ENCODE assay signal across 8 cellular contexts in genomic region chr6:32972353-32973143, GRCh38. TPM values are rescaled to one million over a fixed set of nuclear protein-coding genes. Genes with fewer than 3 reads are reported as not detected.
A peak's percentile ranks its signal among the peaks of the same experiment; 100 is the strongest.
DNase-seq lines count a peak whose midpoint lies in the region; ATAC-seq and TF ChIP-seq lines count a peak whose summit lies in the region.

No MANE protein-coding gene starts in this region.

- in situ Hi-C loops in KBM-7 (cut with MboI; ENCODE audit: low pct_unique_long_range_greater_than_20kb, low sequenced_read_pairs): no loop called here

- H3K27ac Mint-ChIP-seq in osteocyte (ENCODE audit: unreplicated experiment): peak overlapping the region; percentile 100

- H3K36me3 Mint-ChIP-seq in activated T-cell treated with anti-CD3 and anti-CD28 coated beads, Interleukin-2, amount 50 U/mL, for 4 hours (ENCODE audit: insufficient read depth): peaks cover 65% of the 10 kb centered on the region
- peaks cover 56% of the 10 kb centered on the region for H3K36me3 Mint-ChIP-seq in osteocyte (ENCODE audit: unreplicated experiment)

- peak overlapping the region; percentile 99 for H3K4me3 ChIP-seq in fibroblast of the aortic adventitia (ENCODE audit: low read depth, low read length)

- H3K27me3 Mint-ChIP-seq in activated T-cell treated with anti-CD3 and anti-CD28 coated beads, Interleukin-2, amount 50 U/mL, for 4 hours (ENCODE audit: low read depth): no peaks in the 10 kb centered on the region
- no peaks in the 10 kb centered on the region for H3K27me3 Mint-ChIP-seq in osteocyte (ENCODE audit: unreplicated experiment)

- H3K4me1 Mint-ChIP-seq in activated T-cell treated with anti-CD3 and anti-CD28 coated beads, Interleukin-2, amount 50 U/mL, for 4 hours (ENCODE audit: low read depth): peaks cover 25% of the 10 kb centered on the region
- peaks cover 33% of the 10 kb centered on the region for H3K4me1 Mint-ChIP-seq in osteocyte (ENCODE audit: unreplicated experiment)

- ATAC-seq in GM18909 (IDR thresholded peaks at IDR 0.05; ENCODE audit: poor library complexity, unreplicated experiment): peak; percentile 1
- ATAC-seq in activated T-cell treated with anti-CD3 and anti-CD28 coated beads, Interleukin-2, amount 50 U/mL, for 4 hours: peak; percentile 0 to 8
- ATAC-seq in HG03457 (IDR thresholded peaks at IDR 0.05; ENCODE audit: unreplicated experiment): no peak
- no peak for ATAC-seq in HG02678 (IDR thresholded peaks at IDR 0.05; ENCODE audit: unreplicated experiment)

- peak overlapping the region; percentile 99 for H3K4me3 Mint-ChIP-seq in activated T-cell treated with anti-CD3 and anti-CD28 coated beads, Interleukin-2, amount 50 U/mL, for 4 hours
- H3K4me3 Mint-ChIP-seq in osteocyte (ENCODE audit: unreplicated experiment): peak overlapping the region; percentile 91

- DNase-seq in MV-4-11 (lab: John Stamatoyannopoulos, UW) (peak; percentile 48), fibroblast of the aortic adventitia (ENCODE audit: low read depth) (no peak), osteocyte (ENCODE audit: extremely low spot score, unreplicated experiment) (no peak), KBM-7 (no peak)
- DNase-seq in activated T-cell treated with anti-CD3 and anti-CD28 coated beads, Interleukin-2, amount 50 U/mL, for 4 hours: peak; percentile 57

- TF ChIP-seq CTCF in fibroblast of the aortic adventitia (IDR thresholded peaks at IDR 0.05; ENCODE audit: insufficient read depth, low read length): no peak
- no peak for TF ChIP-seq CTCF in osteocyte (IDR thresholded peaks at IDR 0.05)

- H3K9me3 Mint-ChIP-seq in activated T-cell treated with anti-CD3 and anti-CD28 coated beads, Interleukin-2, amount 50 U/mL, for 4 hours: no peaks in the 10 kb centered on the region
- H3K9me3 Mint-ChIP-seq in osteocyte (ENCODE audit: unreplicated experiment): no peaks in the 10 kb centered on the region

RNA-seq across cellular contexts. Expression of gene BRD2, which starts 4.2 kb away (rescaled TPM):
- 100 to 1,000 TPM; 338 to 358 (median 348) TPM for total RNA-seq in activated T-cell treated with anti-CD3 and anti-CD28 coated beads, Interleukin-2, amount 50 U/mL, for 4 hours
- 145 and 157 TPM in 2 replicates for total RNA-seq in fibroblast of the aortic adventitia (ENCODE audit: low replicate concordance)
- total RNA-seq in osteocyte: 166 and 168 TPM in 2 replicates

RNA-seq across cellular contexts. Expression of gene HLA-DMA, which starts 19.7 kb away (rescaled TPM):
- total RNA-seq in activated T-cell treated with anti-CD3 and anti-CD28 coated beads, Interleukin-2, amount 50 U/mL, for 4 hours: 1 to 10 TPM; 4.3 to 6.4 (median 5.5) TPM
- 1.6 and 2.1 TPM in 2 replicates for total RNA-seq in fibroblast of the aortic adventitia (ENCODE audit: low replicate concordance)
- 1.3 and 3.0 TPM in 2 replicates for total RNA-seq in osteocyte

RNA-seq across cellular contexts. Expression of gene HLA-DMB, which starts 31.7 kb away (rescaled TPM):
- total RNA-seq in activated T-cell treated with anti-CD3 and anti-CD28 coated beads, Interleukin-2, amount 50 U/mL, for 4 hours: 1 to 10 TPM in 2 of 3 donors, under 1 TPM in 1; 0.46 to 1.6 (median 1.4) TPM
- total RNA-seq in fibroblast of the aortic adventitia (ENCODE audit: low replicate concordance) (0.09 TPM in 1 of 2 replicates, not detected in the other), osteocyte (not detected in 2 replicates)

RNA-seq across cellular contexts. Expression of gene HLA-DOA, which starts 36.8 kb away (rescaled TPM):
- total RNA-seq in activated T-cell treated with anti-CD3 and anti-CD28 coated beads, Interleukin-2, amount 50 U/mL, for 4 hours: 1 to 10 TPM; 2.0 to 2.1 (median 2.1) TPM
- total RNA-seq in fibroblast of the aortic adventitia (ENCODE audit: low replicate concordance) (not detected in 2 replicates), osteocyte (not detected in 2 replicates)

Comparison
In these comparisons a context has a peak if more than half of its experiments do, and no peak if none do; other contexts are left out.
1. ATAC-seq: peak in GM18909 (single experiment) and activated T-cell treated with anti-CD3 and anti-CD28 coated beads, Interleukin-2, amount 50 U/mL, for 4 hours (2 of 2); none in HG03457 (single experiment) and HG02678 (single experiment).
2. DNase-seq: peak in MV-4-11 (single experiment) and activated T-cell treated with anti-CD3 and anti-CD28 coated beads, Interleukin-2, amount 50 U/mL, for 4 hours (single experiment); none in fibroblast of the aortic adventitia (single experiment), osteocyte (single experiment) and KBM-7 (single experiment).